ENCODE assay signal across 8 cellular contexts in the genomic region with DNA sequence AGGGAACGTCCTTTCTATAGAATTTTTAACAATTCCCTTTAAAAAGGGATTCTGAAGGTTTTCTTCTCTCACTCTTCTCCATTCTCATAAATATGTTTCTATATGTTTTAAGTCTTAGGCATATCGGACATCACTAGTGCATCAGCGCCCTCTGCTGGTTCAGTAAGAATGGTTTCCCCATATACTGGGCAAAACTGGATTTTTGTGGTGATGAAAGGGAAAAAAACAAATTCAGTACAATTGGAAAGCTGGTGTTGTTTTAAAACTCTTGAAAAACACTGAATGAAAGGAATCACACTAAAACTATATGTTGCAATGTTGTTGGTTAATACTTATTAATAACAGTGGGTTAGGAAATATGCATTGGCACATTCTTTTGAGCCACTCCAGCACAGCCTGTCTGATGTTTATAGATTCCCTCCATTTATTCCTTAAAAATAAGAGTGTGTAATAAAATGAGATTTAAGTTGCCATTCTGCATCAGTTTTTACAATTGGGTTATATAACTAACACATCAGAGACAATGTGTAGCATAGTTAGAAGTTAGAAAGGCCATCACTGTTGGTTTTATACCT. TPM values are rescaled to one million over a fixed set of nuclear protein-coding genes. Genes with fewer than 3 reads are reported as not detected.
DNase-seq lines count a peak whose midpoint lies in the region; ATAC-seq and TF ChIP-seq lines count a peak whose summit lies in the region.

No MANE protein-coding gene starts in this region.

- H3K4me1 Mint-ChIP-seq in activated T-cell treated with anti-CD3 and anti-CD28 coated beads, Interleukin-2, amount 50 U/mL, for 24 hours (ENCODE audit: low read depth): peaks cover 2% of the 10 kb centered on the region

- no peaks in the 10 kb centered on the region for H3K9me3 Mint-ChIP-seq in activated T-cell treated with anti-CD3 and anti-CD28 coated beads, Interleukin-2, amount 50 U/mL, for 24 hours

- H3K4me2 ChIP-seq in KMS-11: no peak overlapping the region

- H3K4me1 ChIP-seq in KMS-11 (ENCODE audit: low read depth, poor library complexity, severe bottlenecking) (peaks cover 2% of the 10 kb centered on the region), Peyer's patch (no peaks in the 10 kb centered on the region), thoracic aorta (ENCODE audit: control insufficient read depth in 1 of 2, low read depth in 2 of 2) (no peaks in the 10 kb centered on the region)

- H3K27me3 Mint-ChIP-seq in activated T-cell treated with anti-CD3 and anti-CD28 coated beads, Interleukin-2, amount 50 U/mL, for 24 hours: no peaks in the 10 kb centered on the region

- H3K4me3 Mint-ChIP-seq in activated T-cell treated with anti-CD3 and anti-CD28 coated beads, Interleukin-2, amount 50 U/mL, for 24 hours: no peak overlapping the region

- H3K27ac Mint-ChIP-seq in activated T-cell treated with anti-CD3 and anti-CD28 coated beads, Interleukin-2, amount 50 U/mL, for 24 hours: no peak overlapping the region

- H3K4me3 ChIP-seq in KMS-11 (IDR thresholded peaks at IDR 0.05; ENCODE audit: insufficient read depth, low read depth, low read length) (no peak overlapping the region), Peyer's patch (no peak overlapping the region), thoracic aorta (no peak overlapping the region)

- no peak overlapping the region for H3K9ac ChIP-seq in KMS-11

- no peaks in the 10 kb centered on the region; the same call in 1 of the 2 replicates for H3K79me2 ChIP-seq in KMS-11 (ENCODE audit: insufficient read depth, low read depth)

- no peak overlapping the region for H2AFZ ChIP-seq in KMS-11 (ENCODE audit: low read depth)

- H3K36me3 ChIP-seq in KMS-11 (ENCODE audit: insufficient read depth): no peaks in the 10 kb centered on the region
- peaks cover 0 to 6% (median 0%) of the 10 kb centered on the region in 3 donors for H3K36me3 ChIP-seq in Peyer's patch
- H3K36me3 ChIP-seq in thoracic aorta: no peaks in the 10 kb centered on the region

- TF ChIP-seq POLR2A in Peyer's patch (IDR thresholded peaks at IDR 0.05): no peak

- H3K36me3 Mint-ChIP-seq in activated T-cell treated with anti-CD3 and anti-CD28 coated beads, Interleukin-2, amount 50 U/mL, for 24 hours (ENCODE audit: low read depth): peaks cover 50% of the 10 kb centered on the region

- H3K27me3 ChIP-seq in KMS-11 (ENCODE audit: insufficient read depth, low read depth): no peaks in the 10 kb centered on the region
- no peaks in the 10 kb centered on the region for H3K27me3 ChIP-seq in Peyer's patch
- no peaks in the 10 kb centered on the region for H3K27me3 ChIP-seq in thoracic aorta (replicated peaks; ENCODE audit: insufficient read depth)

- no peak overlapping the region for H3K27ac ChIP-seq in KMS-11
- no peak overlapping the region for H3K27ac ChIP-seq in Peyer's patch
- no peak overlapping the region for H3K27ac ChIP-seq in thoracic aorta

- H3K9me3 ChIP-seq in Peyer's patch (no peaks in the 10 kb centered on the region), thoracic aorta (no peaks in the 10 kb centered on the region)

- H4K20me1 ChIP-seq in KMS-11 (ENCODE audit: insufficient read depth): no peaks in the 10 kb centered on the region

- TF ChIP-seq CTCF in KMS-11 (conservative IDR thresholded peaks at IDR 0.05; ENCODE audit: low read depth, low read length) (peak; percentile 96), Peyer's patch (IDR thresholded peaks at IDR 0.05) (peak; percentile 39 to 90 (median 86)), thoracic aorta (IDR thresholded peaks at IDR 0.05) (peak; percentile 80)

- peak; percentile 89 for DNase-seq in DMS53 (lab: John Stamatoyannopoulos, UW)
- peak; percentile 56 to 89 (median 71) for DNase-seq in Peyer's patch
- DNase-seq in activated T-cell treated with anti-CD3 and anti-CD28 coated beads, Interleukin-2, amount 50 U/mL, for 24 hours: peak; percentile 53
- peak; percentile 91 for DNase-seq in fibroblast of peridontal ligament (ENCODE audit: extremely low read depth)
- DNase-seq in nucleus accumbens (lab: John Stamatoyannopoulos, UW): peak in 40 of 56 donors; percentile 0 to 90 (median 20)
- DNase-seq in thoracic aorta (ENCODE audit: low spot score): peak; percentile 14

- ATAC-seq in GM21528 (IDR thresholded peaks at IDR 0.05; ENCODE audit: low FRiP score, unreplicated experiment) (peak; percentile 83), thoracic aorta (ENCODE audit: insufficient number of reproducible peaks, low FRiP score, low read depth) (no peak)

RNA-seq across cellular contexts. Expression of gene CWC27, which starts 15.8 kb away (rescaled TPM):
- total RNA-seq in Peyer's patch: 10 to 100 TPM; 10.9 to 24.8 (median 13.6) TPM
- 10 to 100 TPM; 13.4 to 24.8 TPM for total RNA-seq in thoracic aorta

RNA-seq across cellular contexts. Expression of gene SREK1IP1, which starts 16.0 kb away (rescaled TPM):
- 1 to 10 TPM; 5.8 to 7.0 (median 6.6) TPM for total RNA-seq in Peyer's patch
- 10 to 100 TPM in 1 of 2 donors, 1 to 10 TPM in 1; 8.5 to 12.1 TPM for total RNA-seq in thoracic aorta

Comparison
In these comparisons a context has a peak if more than half of its experiments do, and no peak if none do; other contexts are left out.
1. DNase-seq: peak in every context shown above with its lines; median percentile 91 in fibroblast of peridontal ligament; 89 in DMS53; 71 in Peyer's patch; 53 in activated T-cell treated with anti-CD3 and anti-CD28 coated beads, Interleukin-2, amount 50 U/mL, for 24 hours; 20 in nucleus accumbens; 14 in thoracic aorta.